Comparison of ENCODE assay signal across 22 cellular contexts in genomic region chr1:222798975-222799374, GRCh38. TPM values are rescaled to one million over a fixed set of nuclear protein-coding genes. Genes with fewer than 3 reads are reported as not detected.
DNase-seq lines count a peak whose midpoint lies in the region; TF ChIP-seq lines count a peak whose summit lies in the region.
"Had no signal": no experiment of that assay in that cellular context is flagged by ENCODE, and none has a peak within 500 bp of the region (broad histone marks: within the 10 kb centered on the region; RNA-seq: fewer than 3 reads in every experiment).

No MANE protein-coding gene starts in this region.

- no peaks in the 10 kb centered on the region for H3F3A ChIP-seq in neural progenitor cell (ENCODE audit: low read depth)

- H3K36me3 ChIP-seq in Caco-2 (ENCODE audit: control insufficient read depth, insufficient read depth, low read length), result no peaks in the 10 kb centered on the region
- H3K36me3 ChIP-seq in neural progenitor cell, result no peaks in the 10 kb centered on the region
- H3K36me3 ChIP-seq: BLaER1, SJCRH30 had no signal

- CTCF ChIA-PET in activated CD4-positive, alpha-beta T cell treated with anti-CD3 and anti-CD28 coated beads, Interleukin-2, amount 10 ng/mL, durations not matched to agents 7 days and 5 days (lab: Charles Lee), result interaction anchor here (1.1 to 1.3 kb wide), 2 partner anchors 67 to 335 kb away, joined by 3 to 5 read pairs; no protein-coding TSS in a partner anchor
- CTCF ChIA-PET in Caco-2 (lab: Charles Lee), result interaction anchor here (1.4 kb wide), 1 partner anchor 282 kb away, joined by 8 read pairs; no protein-coding TSS in a partner anchor

- H3K79me2 ChIP-seq in neural progenitor cell (ENCODE audit: low read depth), result no peaks in the 10 kb centered on the region

- no peak overlapping the region for H3K9ac ChIP-seq in neural progenitor cell
- H3K9ac ChIP-seq: BLaER1 had no signal

- H3K4me2 ChIP-seq in neural progenitor cell, result no peak overlapping the region
- H3K4me2 ChIP-seq: BLaER1 had no signal

- no peak overlapping the region for H3K27ac Mint-ChIP-seq in activated CD4-positive, alpha-beta T cell treated with anti-CD3 and anti-CD28 coated beads, Interleukin-2, amount 10 ng/mL, durations not matched to agents 7 days and 5 days
- no peak overlapping the region for H3K27ac Mint-ChIP-seq in activated CD4-positive, alpha-beta T cell treated with anti-CD3 and anti-CD28 coated beads, Interleukin-2, amount 10 ng/mL, durations not matched to agents 24 days and 14 days
- peak overlapping the region; percentile 71 for H3K27ac Mint-ChIP-seq in Caco-2 (ENCODE audit: unreplicated experiment)
- H3K27ac Mint-ChIP-seq in neural progenitor cell, result no peak overlapping the region

- no peak overlapping the region for H2AFZ ChIP-seq in neural progenitor cell (replicated peaks)

- H3K27ac ChIP-seq in neural progenitor cell, result no peak overlapping the region
- H3K27ac ChIP-seq: BLaER1, SJCRH30 had no signal

- no peaks in the 10 kb centered on the region for H3K27me3 ChIP-seq in Caco-2 (replicated peaks; ENCODE audit: control insufficient read depth, insufficient read depth, low read length)
- no peaks in the 10 kb centered on the region for H3K27me3 ChIP-seq in neural progenitor cell
- H3K27me3 ChIP-seq: BLaER1, SJCRH30 had no signal

- TF ChIP-seq CTCF in Caco-2 (IDR thresholded peaks at IDR 0.05; ENCODE audit: insufficient read depth in 1 of 2, low read depth in 1 of 2, low read length in 1 of 2, severe bottlenecking in 1 of 2, unreplicated experiment in 1 of 2) (no peak), neural progenitor cell (IDR thresholded peaks at IDR 0.05) (no peak)

- intact Hi-C loops in activated CD4-positive, alpha-beta T cell treated with anti-CD3 and anti-CD28 coated beads, Interleukin-2, amount 10 ng/mL, durations not matched to agents 24 days and 14 days (cut with micrococcal nuclease), result no loop called here
- intact Hi-C loops in Caco-2 (cut with micrococcal nuclease; ENCODE audit: unreplicated experiment), result no loop called here

- H4K20me1 ChIP-seq in neural progenitor cell (ENCODE audit: low read depth), result no peaks in the 10 kb centered on the region
- H4K20me1 ChIP-seq: BLaER1 had no signal

- H3K27me3 Mint-ChIP-seq in activated CD4-positive, alpha-beta T cell treated with anti-CD3 and anti-CD28 coated beads, Interleukin-2, amount 10 ng/mL, durations not matched to agents 7 days and 5 days, result peaks cover 20% of the 10 kb centered on the region
- H3K27me3 Mint-ChIP-seq in activated CD4-positive, alpha-beta T cell treated with anti-CD3 and anti-CD28 coated beads, Interleukin-2, amount 10 ng/mL, durations not matched to agents 24 days and 14 days, result peaks cover 18% of the 10 kb centered on the region
- H3K27me3 Mint-ChIP-seq in Caco-2 (ENCODE audit: insufficient read depth, unreplicated experiment) (no peaks in the 10 kb centered on the region), neural progenitor cell (ENCODE audit: insufficient read depth, low read depth) (peaks cover 2% of the 10 kb centered on the region)

- peak; percentile 30 for DNase-seq in activated CD4-positive, alpha-beta T cell treated with anti-CD3 and anti-CD28 coated beads, Interleukin-2, amount 10 ng/mL, durations not matched to agents 7 days and 5 days
- no peak for DNase-seq in activated CD4-positive, alpha-beta T cell treated with anti-CD3 and anti-CD28 coated beads, Interleukin-2, amount 10 ng/mL, durations not matched to agents 24 days and 14 days
- DNase-seq in Caco-2 (no peak), SW480 (ENCODE audit: low spot score) (peak; percentile 14), neural progenitor cell (ENCODE audit: low spot score) (no peak), SHP77 treated with DMSO at 0.1 percent for 48 hours (lab: John Stamatoyannopoulos, UW) (no peak), DMS53 treated with DMSO at 0.1 percent for 48 hours (lab: John Stamatoyannopoulos, UW; ENCODE audit: unreplicated experiment) (no peak), HPDE6-E6E7 (ENCODE audit: extremely low spot score) (no peak)
- DNase-seq: 8988T, ACHN, HCEC 1CT, NCI-H1092, NCI-H1417 treated with DMSO at 0.1 percent for 48 hours, NCI-H1694 treated with DMSO at 0.1 percent for 48 hours, NCI-H2081 treated with DMSO at 0.1 percent for 48 hours, NCI-H2171, NCI-H226, NCI-H510A, NCI-H774, SJCRH30 had no signal

- no peak overlapping the region for H3K4me3 ChIP-seq in Caco-2 (ENCODE audit: low read depth, low read length)
- H3K4me3 ChIP-seq in neural progenitor cell, result no peak overlapping the region
- H3K4me3 ChIP-seq: BLaER1, SJCRH30 had no signal

- H3K4me1 ChIP-seq in Caco-2 (peaks cover 34% of the 10 kb centered on the region), neural progenitor cell (no peaks in the 10 kb centered on the region)
- H3K4me1 ChIP-seq: SJCRH30 had no signal

- H3K36me3 Mint-ChIP-seq in activated CD4-positive, alpha-beta T cell treated with anti-CD3 and anti-CD28 coated beads, Interleukin-2, amount 10 ng/mL, durations not matched to agents 7 days and 5 days (ENCODE audit: low read depth), result no peaks in the 10 kb centered on the region
- H3K36me3 Mint-ChIP-seq in activated CD4-positive, alpha-beta T cell treated with anti-CD3 and anti-CD28 coated beads, Interleukin-2, amount 10 ng/mL, durations not matched to agents 24 days and 14 days (ENCODE audit: low read depth), result no peaks in the 10 kb centered on the region
- H3K36me3 Mint-ChIP-seq in Caco-2 (ENCODE audit: insufficient read depth, unreplicated experiment) (no peaks in the 10 kb centered on the region), neural progenitor cell (no peaks in the 10 kb centered on the region)
- H3K36me3 Mint-ChIP-seq: CD4-positive, CD25-positive, alpha-beta regulatory T cell had no signal

- no peaks in the 10 kb centered on the region for H3K9me3 ChIP-seq in Caco-2
- H3K9me3 ChIP-seq in neural progenitor cell (ENCODE audit: low read depth), result no peaks in the 10 kb centered on the region
- H3K9me3 ChIP-seq: SJCRH30 had no signal

- no peak overlapping the region for H3K4me3 Mint-ChIP-seq in activated CD4-positive, alpha-beta T cell treated with anti-CD3 and anti-CD28 coated beads, Interleukin-2, amount 10 ng/mL, durations not matched to agents 7 days and 5 days
- no peak overlapping the region for H3K4me3 Mint-ChIP-seq in activated CD4-positive, alpha-beta T cell treated with anti-CD3 and anti-CD28 coated beads, Interleukin-2, amount 10 ng/mL, durations not matched to agents 24 days and 14 days
- H3K4me3 Mint-ChIP-seq in Caco-2 (ENCODE audit: unreplicated experiment) (no peak overlapping the region), neural progenitor cell (peak overlapping the region; percentile 47)

- no peaks in the 10 kb centered on the region for H3K9me3 Mint-ChIP-seq in activated CD4-positive, alpha-beta T cell treated with anti-CD3 and anti-CD28 coated beads, Interleukin-2, amount 10 ng/mL, durations not matched to agents 7 days and 5 days
- no peaks in the 10 kb centered on the region for H3K9me3 Mint-ChIP-seq in activated CD4-positive, alpha-beta T cell treated with anti-CD3 and anti-CD28 coated beads, Interleukin-2, amount 10 ng/mL, durations not matched to agents 24 days and 14 days
- no peaks in the 10 kb centered on the region for H3K9me3 Mint-ChIP-seq in Caco-2 (ENCODE audit: unreplicated experiment)
- no peaks in the 10 kb centered on the region for H3K9me3 Mint-ChIP-seq in neural progenitor cell
- H3K9me3 Mint-ChIP-seq: CD4-positive, CD25-positive, alpha-beta regulatory T cell had no signal

- no TSS peak for BruUV-seq in Caco-2 (replicated peaks; lab: Mats Ljungman, UMichigan)

- POLR2A ChIA-PET in activated CD4-positive, alpha-beta T cell treated with anti-CD3 and anti-CD28 coated beads, Interleukin-2, amount 10 ng/mL, durations not matched to agents 7 days and 5 days (lab: Charles Lee), result no interaction called here
- POLR2A ChIA-PET in Caco-2 (lab: Charles Lee), result interaction anchor here (0.9 kb wide), 1 partner anchor 17 kb away, joined by 6 read pairs; no protein-coding TSS in a partner anchor

- peaks cover 24% of the 10 kb centered on the region for H3K4me1 Mint-ChIP-seq in activated CD4-positive, alpha-beta T cell treated with anti-CD3 and anti-CD28 coated beads, Interleukin-2, amount 10 ng/mL, durations not matched to agents 7 days and 5 days
- peaks cover 9% of the 10 kb centered on the region for H3K4me1 Mint-ChIP-seq in activated CD4-positive, alpha-beta T cell treated with anti-CD3 and anti-CD28 coated beads, Interleukin-2, amount 10 ng/mL, durations not matched to agents 24 days and 14 days
- H3K4me1 Mint-ChIP-seq in Caco-2 (ENCODE audit: low read depth, unreplicated experiment) (peaks cover 37% of the 10 kb centered on the region), neural progenitor cell (peaks cover 13% of the 10 kb centered on the region)

RNA-seq across cellular contexts. Expression of gene DISP1, which starts 15.9 kb away (rescaled TPM):
- 1 to 10 TPM; 2.3 to 2.9 TPM for total RNA-seq in activated CD4-positive, alpha-beta T cell treated with anti-CD3 and anti-CD28 coated beads, Interleukin-2, amount 10 ng/mL, durations not matched to agents 7 days and 5 days
- total RNA-seq in activated CD4-positive, alpha-beta T cell treated with anti-CD3 and anti-CD28 coated beads, Interleukin-2, amount 10 ng/mL, durations not matched to agents 24 days and 14 days, result 1.3 and 2.0 TPM in 2 replicates
- 6.6 and 7.1 TPM in 2 replicates for total RNA-seq in Caco-2 (2022)
- total RNA-seq in neural progenitor cell (ENCODE audit: low replicate concordance), result 6.5 and 9.2 TPM in 2 replicates

Comparison
In these comparisons a context has a peak if more than half of its experiments do, and no peak if none do; other contexts are left out.
1. DNase-seq: peak in activated CD4-positive, alpha-beta T cell treated with anti-CD3 and anti-CD28 coated beads, Interleukin-2, amount 10 ng/mL, durations not matched to agents 7 days and 5 days (single experiment) and SW480 (single experiment); none in activated CD4-positive, alpha-beta T cell treated with anti-CD3 and anti-CD28 coated beads, Interleukin-2, amount 10 ng/mL, durations not matched to agents 24 days and 14 days (single experiment), Caco-2 (0 of 2), neural progenitor cell (single experiment), SHP77 treated with DMSO at 0.1 percent for 48 hours (single experiment), DMS53 treated with DMSO at 0.1 percent for 48 hours (single experiment) and HPDE6-E6E7 (single experiment).